2 cellular contexts compared by ENCODE assay signal in genomic region chr17:60522889-60523626, GRCh38.
TF ChIP-seq lines count a peak whose summit lies in the region.

No MANE protein-coding gene starts in this region.

TF ChIP-seq in SK-N-SH, 30 proteins besides CTCF, POLR2A, EP300 and RAD21 (continued from another document):
- TF ChIP-seq SIN3A (IDR thresholded peaks at IDR 0.05; ENCODE audit: borderline replicate concordance, low read depth, low read length) (no peak), TAF1 (IDR thresholded peaks at IDR 0.05; ENCODE audit: borderline replicate concordance, low read depth, low read length) (no peak), MXI1 (IDR thresholded peaks at IDR 0.05; ENCODE audit: low read depth, low read length) (no peak), RCOR1 (IDR thresholded peaks at IDR 0.05; ENCODE audit: low read length) (no peak), FOXM1 (IDR thresholded peaks at IDR 0.05; ENCODE audit: low read depth) (no peak), RXRA (IDR thresholded peaks at IDR 0.05; ENCODE audit: borderline replicate concordance, low read depth) (no peak), NFIC (IDR thresholded peaks at IDR 0.05; ENCODE audit: borderline replicate concordance) (no peak), EZH2phosphoT487 (IDR thresholded peaks at IDR 0.05; ENCODE audit: borderline replicate concordance, low read depth) (no peak), POLR2AphosphoS5 (IDR thresholded peaks at IDR 0.05; ENCODE audit: low read depth, low read length) (no peak), MEF2A (IDR thresholded peaks at IDR 0.05; ENCODE audit: borderline replicate concordance, low read depth) (no peak), TCF12 (IDR thresholded peaks at IDR 0.05) (no peak), FOXJ3 (CRISPR knock-in tag; IDR thresholded peaks at IDR 0.05) (no peak), RFX5 (IDR thresholded peaks at IDR 0.05; ENCODE audit: low read length) (no peak), USF2 (IDR thresholded peaks at IDR 0.05; ENCODE audit: borderline replicate concordance, low read depth, low read length) (no peak), FOSL2 (IDR thresholded peaks at IDR 0.05; ENCODE audit: borderline replicate concordance, low read depth) (no peak)
- TF ChIP-seq, protein P1, sequence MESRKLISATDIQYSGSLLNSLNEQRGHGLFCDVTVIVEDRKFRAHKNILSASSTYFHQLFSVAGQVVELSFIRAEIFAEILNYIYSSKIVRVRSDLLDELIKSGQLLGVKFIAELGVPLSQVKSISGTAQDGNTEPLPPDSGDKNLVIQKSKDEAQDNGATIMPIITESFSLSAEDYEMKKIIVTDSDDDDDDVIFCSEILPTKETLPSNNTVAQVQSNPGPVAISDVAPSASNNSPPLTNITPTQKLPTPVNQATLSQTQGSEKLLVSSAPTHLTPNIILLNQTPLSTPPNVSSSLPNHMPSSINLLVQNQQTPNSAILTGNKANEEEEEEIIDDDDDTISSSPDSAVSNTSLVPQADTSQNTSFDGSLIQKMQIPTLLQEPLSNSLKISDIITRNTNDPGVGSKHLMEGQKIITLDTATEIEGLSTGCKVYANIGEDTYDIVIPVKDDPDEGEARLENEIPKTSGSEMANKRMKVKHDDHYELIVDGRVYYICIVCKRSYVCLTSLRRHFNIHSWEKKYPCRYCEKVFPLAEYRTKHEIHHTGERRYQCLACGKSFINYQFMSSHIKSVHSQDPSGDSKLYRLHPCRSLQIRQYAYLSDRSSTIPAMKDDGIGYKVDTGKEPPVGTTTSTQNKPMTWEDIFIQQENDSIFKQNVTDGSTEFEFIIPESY (IDR thresholded peaks at IDR 0.05; ENCODE audit: borderline replicate concordance, low read depth), result no peak
- TF ChIP-seq, protein P2, sequence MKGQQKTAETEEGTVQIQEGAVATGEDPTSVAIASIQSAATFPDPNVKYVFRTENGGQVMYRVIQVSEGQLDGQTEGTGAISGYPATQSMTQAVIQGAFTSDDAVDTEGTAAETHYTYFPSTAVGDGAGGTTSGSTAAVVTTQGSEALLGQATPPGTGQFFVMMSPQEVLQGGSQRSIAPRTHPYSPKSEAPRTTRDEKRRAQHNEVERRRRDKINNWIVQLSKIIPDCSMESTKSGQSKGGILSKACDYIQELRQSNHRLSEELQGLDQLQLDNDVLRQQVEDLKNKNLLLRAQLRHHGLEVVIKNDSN (IDR thresholded peaks at IDR 0.05; ENCODE audit: borderline replicate concordance, low read depth), result no peak

TF ChIP-seq in SK-N-SH treated with all-trans-retinoic acid at 6 μM for 48 hours, 23 proteins besides CTCF, POLR2A, EP300 and RAD21 (continued from another document):
- TF ChIP-seq PATZ1 (CRISPR knock-in tag; IDR thresholded peaks at IDR 0.05; ENCODE audit: borderline replicate concordance) (no peak), ZFP30 (CRISPR knock-in tag; IDR thresholded peaks at IDR 0.05) (no peak), BACH2 (CRISPR knock-in tag; IDR thresholded peaks at IDR 0.05; ENCODE audit: borderline replicate concordance) (no peak)
- TF ChIP-seq, protein P3, sequence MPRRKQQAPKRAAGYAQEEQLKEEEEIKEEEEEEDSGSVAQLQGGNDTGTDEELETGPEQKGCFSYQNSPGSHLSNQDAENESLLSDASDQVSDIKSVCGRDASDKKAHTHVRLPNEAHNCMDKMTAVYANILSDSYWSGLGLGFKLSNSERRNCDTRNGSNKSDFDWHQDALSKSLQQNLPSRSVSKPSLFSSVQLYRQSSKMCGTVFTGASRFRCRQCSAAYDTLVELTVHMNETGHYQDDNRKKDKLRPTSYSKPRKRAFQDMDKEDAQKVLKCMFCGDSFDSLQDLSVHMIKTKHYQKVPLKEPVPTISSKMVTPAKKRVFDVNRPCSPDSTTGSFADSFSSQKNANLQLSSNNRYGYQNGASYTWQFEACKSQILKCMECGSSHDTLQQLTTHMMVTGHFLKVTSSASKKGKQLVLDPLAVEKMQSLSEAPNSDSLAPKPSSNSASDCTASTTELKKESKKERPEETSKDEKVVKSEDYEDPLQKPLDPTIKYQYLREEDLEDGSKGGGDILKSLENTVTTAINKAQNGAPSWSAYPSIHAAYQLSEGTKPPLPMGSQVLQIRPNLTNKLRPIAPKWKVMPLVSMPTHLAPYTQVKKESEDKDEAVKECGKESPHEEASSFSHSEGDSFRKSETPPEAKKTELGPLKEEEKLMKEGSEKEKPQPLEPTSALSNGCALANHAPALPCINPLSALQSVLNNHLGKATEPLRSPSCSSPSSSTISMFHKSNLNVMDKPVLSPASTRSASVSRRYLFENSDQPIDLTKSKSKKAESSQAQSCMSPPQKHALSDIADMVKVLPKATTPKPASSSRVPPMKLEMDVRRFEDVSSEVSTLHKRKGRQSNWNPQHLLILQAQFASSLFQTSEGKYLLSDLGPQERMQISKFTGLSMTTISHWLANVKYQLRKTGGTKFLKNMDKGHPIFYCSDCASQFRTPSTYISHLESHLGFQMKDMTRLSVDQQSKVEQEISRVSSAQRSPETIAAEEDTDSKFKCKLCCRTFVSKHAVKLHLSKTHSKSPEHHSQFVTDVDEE (CRISPR knock-in tag; IDR thresholded peaks at IDR 0.05), result no peak
